In genomic region chr2:73852020-73852419, GRCh38 we compare ENCODE assay signal across 14 cellular contexts. TPM values are rescaled to one million over a fixed set of nuclear protein-coding genes. Genes with fewer than 3 reads are reported as not detected.
DNase-seq lines count a peak whose midpoint lies in the region; ATAC-seq and TF ChIP-seq lines count a peak whose summit lies in the region.
"Had no signal": no experiment of that assay in that cellular context is flagged by ENCODE, and none has a peak within 500 bp of the region (broad histone marks: within the 10 kb centered on the region; RNA-seq: fewer than 3 reads in every experiment).

No MANE protein-coding gene starts in this region.

- no peaks in the 10 kb centered on the region for H3K27me3 Mint-ChIP-seq in activated T-helper 17 cell treated with anti-CD3 and anti-CD28 coated beads, Interleukin-2, amount 50 U/mL, for 72 hours
- no peaks in the 10 kb centered on the region for H3K27me3 Mint-ChIP-seq in CD8-positive, alpha-beta T cell (ENCODE audit: low read depth)

- H3K4me1 ChIP-seq in A673 (ENCODE audit: insufficient read depth, low read length, poor library complexity, severe bottlenecking): no peaks in the 10 kb centered on the region
- H3K4me1 ChIP-seq in foreskin keratinocyte: peaks cover 8% of the 10 kb centered on the region
- no peaks in the 10 kb centered on the region for H3K4me1 ChIP-seq in CD8-positive, alpha-beta T cell (ENCODE audit: insufficient read depth, low read length)
- H3K4me1 ChIP-seq: prostate gland had no signal

- H3K4me3 Mint-ChIP-seq in activated T-helper 17 cell treated with anti-CD3 and anti-CD28 coated beads, Interleukin-2, amount 50 U/mL, for 72 hours: no peak overlapping the region
- H3K4me3 Mint-ChIP-seq in CD8-positive, alpha-beta T cell: no peak overlapping the region
- H3K4me3 Mint-ChIP-seq: activated naive CD4-positive, alpha-beta T cell treated with anti-CD3 and anti-CD28 coated beads for 36 hours had no signal

- H3K36me3 Mint-ChIP-seq in activated T-helper 17 cell treated with anti-CD3 and anti-CD28 coated beads, Interleukin-2, amount 50 U/mL, for 72 hours (ENCODE audit: low read depth): peaks cover 35% of the 10 kb centered on the region
- peaks cover 63% of the 10 kb centered on the region for H3K36me3 Mint-ChIP-seq in CD8-positive, alpha-beta T cell

- H3K27me3 ChIP-seq in A673 (replicated peaks; ENCODE audit: insufficient read depth, low read depth, low read length, poor library complexity) (no peaks in the 10 kb centered on the region), foreskin keratinocyte (no peaks in the 10 kb centered on the region)
- H3K27me3 ChIP-seq in CD8-positive, alpha-beta T cell (ENCODE audit: insufficient read depth, low read length): no peaks in the 10 kb centered on the region

- peaks cover 21% of the 10 kb centered on the region for H3K4me1 Mint-ChIP-seq in activated T-helper 17 cell treated with anti-CD3 and anti-CD28 coated beads, Interleukin-2, amount 50 U/mL, for 72 hours
- H3K4me1 Mint-ChIP-seq in CD8-positive, alpha-beta T cell (ENCODE audit: low read depth): no peaks in the 10 kb centered on the region

- no peaks in the 10 kb centered on the region for H3K9me3 ChIP-seq in A673 (ENCODE audit: low read depth, low read length, poor library complexity, severe bottlenecking)
- no peaks in the 10 kb centered on the region for H3K9me3 ChIP-seq in CD8-positive, alpha-beta T cell (ENCODE audit: low read length)
- H3K9me3 ChIP-seq: prostate gland had no signal

- CTCF ChIA-PET in A673 (lab: Charles Lee): no interaction called here
- CTCF ChIA-PET in CD8-positive, alpha-beta T cell (lab: Charles Lee): no interaction called here

- H3K27ac ChIP-seq in A673 (ENCODE audit: low read depth, low read length, poor library complexity, severe bottlenecking) (no peak overlapping the region), foreskin keratinocyte (no peak overlapping the region)
- no peak overlapping the region for H3K27ac ChIP-seq in CD8-positive, alpha-beta T cell (ENCODE audit: low read depth, low read length)
- H3K27ac ChIP-seq: C4-2B, prostate gland had no signal

- intact Hi-C loops in A673 (cut with micrococcal nuclease; ENCODE audit: unreplicated experiment): no loop called here
- intact Hi-C loops in CD8-positive, alpha-beta T cell (cut with DNase I, micrococcal nuclease): no loop called here

- POLR2A ChIA-PET in A673 (lab: Charles Lee; ENCODE audit: low non-redundant PET): no interaction called here
- POLR2A ChIA-PET in CD8-positive, alpha-beta T cell (lab: Charles Lee): no interaction called here

- TF ChIP-seq CTCF in A673 (conservative IDR thresholded peaks at IDR 0.05; ENCODE audit: low read depth, low read length) (no peak), foreskin keratinocyte (conservative IDR thresholded peaks at IDR 0.05) (no peak)
- no peak for TF ChIP-seq CTCF in CD8-positive, alpha-beta T cell (IDR thresholded peaks at IDR 0.05)

- DNase-seq in A673 (ENCODE audit: low spot score) (peak; percentile 39), HCEC 1CT (peak; percentile 93), foreskin keratinocyte (peak; percentile 51 to 78), NCI-H1105 (lab: John Stamatoyannopoulos, UW) (no peak), LoVo (ENCODE audit: low spot score) (no peak), mesenteric fat pad (ENCODE audit: low spot score) (no peak)
- DNase-seq in CD8-positive, alpha-beta T cell: no peak
- DNase-seq: activated CD4-positive, alpha-beta T cell treated with anti-CD3 and anti-CD28 coated beads for 1 hour; activated naive CD4-positive, alpha-beta T cell treated with anti-CD3 and anti-CD28 coated beads for 36 hours; midbrain; NCI-H510A had no signal

- no peak overlapping the region for H3K27ac Mint-ChIP-seq in activated T-helper 17 cell treated with anti-CD3 and anti-CD28 coated beads, Interleukin-2, amount 50 U/mL, for 72 hours
- H3K27ac Mint-ChIP-seq in CD8-positive, alpha-beta T cell: no peak overlapping the region
- H3K27ac Mint-ChIP-seq: activated naive CD4-positive, alpha-beta T cell treated with anti-CD3 and anti-CD28 coated beads for 36 hours had no signal

- no peak overlapping the region for H3K4me3 ChIP-seq in A673 (ENCODE audit: low read depth, low read length, poor library complexity, severe bottlenecking)
- no peak overlapping the region for H3K4me3 ChIP-seq in CD8-positive, alpha-beta T cell (ENCODE audit: low read depth, low read length)
- H3K4me3 ChIP-seq: prostate gland had no signal

- peaks cover 72% of the 10 kb centered on the region for H3K36me3 ChIP-seq in A673 (ENCODE audit: insufficient read depth, low read length, poor library complexity, severe bottlenecking)
- H3K36me3 ChIP-seq in CD8-positive, alpha-beta T cell (ENCODE audit: insufficient read depth, low read length): peaks cover 51% of the 10 kb centered on the region

- no TSS peak for BruUV-seq in A673 (replicated peaks; lab: Mats Ljungman, UMichigan)

- peak; percentile 79 for ATAC-seq in activated T-helper 17 cell treated with anti-CD3 and anti-CD28 coated beads, Interleukin-2, amount 50 U/mL, for 72 hours (replicated peaks)
- ATAC-seq in foreskin keratinocyte: peak; percentile 89
- no peak for ATAC-seq in CD8-positive, alpha-beta T cell

- no peaks in the 10 kb centered on the region for H3K9me3 Mint-ChIP-seq in activated T-helper 17 cell treated with anti-CD3 and anti-CD28 coated beads, Interleukin-2, amount 50 U/mL, for 72 hours
- H3K9me3 Mint-ChIP-seq in CD8-positive, alpha-beta T cell: no peaks in the 10 kb centered on the region
- H3K9me3 Mint-ChIP-seq: activated naive CD4-positive, alpha-beta T cell treated with anti-CD3 and anti-CD28 coated beads for 36 hours had no signal

RNA-seq across cellular contexts. Expression of gene STAMBP, which starts 23.3 kb away (rescaled TPM):
- total RNA-seq in A673 (2021) (66.3 and 67.1 TPM in 2 replicates), foreskin keratinocyte (68.5 and 72.9 TPM in 2 replicates), mesenteric fat pad (25.6 TPM)
- 100 to 1,000 TPM in 1 of 2 donors, 10 to 100 TPM in 1; 59.5 to 152 TPM for total RNA-seq in activated T-helper 17 cell treated with anti-CD3 and anti-CD28 coated beads, Interleukin-2, amount 50 U/mL, for 72 hours
- polyA plus RNA-seq in foreskin keratinocyte: 59.5 and 64.0 TPM in 2 replicates
- 1 to 10 TPM; 8.6 to 9.2 TPM for total RNA-seq in CD8-positive, alpha-beta T cell

RNA-seq across cellular contexts. Expression of gene ACTG2, which starts 40.8 kb away (rescaled TPM):
- total RNA-seq in A673 (2021): 0.59 and 2.7 TPM in 2 replicates
- total RNA-seq in activated T-helper 17 cell treated with anti-CD3 and anti-CD28 coated beads, Interleukin-2, amount 50 U/mL, for 72 hours: not detected
- 0.21 and 0.37 TPM in 2 replicates for total RNA-seq in foreskin keratinocyte
- 0.16 and 0.47 TPM in 2 replicates for polyA plus RNA-seq in foreskin keratinocyte
- total RNA-seq in CD8-positive, alpha-beta T cell: not detected
- 13.2 TPM for total RNA-seq in mesenteric fat pad
- total RNA-seq: activated naive CD4-positive, alpha-beta T cell treated with anti-CD3 and anti-CD28 coated beads for 36 hours had no signal

Comparison
In these comparisons a context has a peak if more than half of its experiments do, and no peak if none do; other contexts are left out.
1. DNase-seq: peak in A673 (single experiment), HCEC 1CT (single experiment) and foreskin keratinocyte (2 of 2); none in NCI-H1105 (single experiment), CD8-positive, alpha-beta T cell (0 of 7), LoVo (single experiment) and mesenteric fat pad (single experiment).